18 cellular contexts compared by ENCODE assay signal in the genomic region with DNA sequence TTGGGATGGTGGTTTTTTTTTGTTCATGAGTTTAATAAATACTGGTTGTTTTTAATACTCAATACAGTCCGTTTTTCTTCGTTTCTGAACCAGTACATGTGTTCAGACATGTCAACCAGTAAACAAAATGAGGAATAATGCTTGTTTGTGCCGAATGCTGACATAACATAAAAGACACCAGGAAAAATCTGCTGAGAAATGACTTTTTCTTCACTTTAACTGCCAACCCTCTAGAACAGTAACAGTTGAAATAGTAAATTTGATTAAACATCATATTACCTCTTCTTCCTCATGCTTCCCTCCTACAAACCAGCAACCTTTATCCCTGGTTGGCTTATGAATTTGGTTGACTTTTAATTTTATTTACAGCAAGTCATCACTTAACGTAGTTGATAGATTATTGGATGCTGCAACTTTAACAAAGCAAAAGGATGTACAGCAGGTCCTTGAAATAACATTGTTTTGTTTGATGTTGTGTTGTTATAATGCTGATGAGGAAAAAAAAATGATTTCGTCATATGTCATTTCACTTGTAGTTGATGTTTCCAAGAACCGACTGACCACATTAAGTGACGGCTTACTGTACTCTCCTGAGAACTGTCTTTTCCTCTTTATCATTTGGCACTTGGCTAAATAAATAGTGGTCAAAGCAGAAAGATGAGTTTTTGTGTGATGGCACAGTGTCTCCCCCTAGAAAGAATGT.
DNase-seq lines count a peak whose midpoint lies in the region; ATAC-seq, FAIRE-seq and TF ChIP-seq lines count a peak whose summit lies in the region.
"Had no signal": no experiment of that assay in that cellular context is flagged by ENCODE, and none has a peak within 500 bp of the region (broad histone marks: within the 10 kb centered on the region; RNA-seq: fewer than 3 reads in every experiment).

No MANE protein-coding gene starts in this region.

- no peak for DNase-seq in HepG2 (ENCODE audit: low spot score)
- no peak for DNase-seq in right lobe of liver
- peak; percentile 51 for DNase-seq in OCI-M1 (lab: John Stamatoyannopoulos, UW)
- DNase-seq in K562 (ENCODE audit: extremely low read depth in 1 of 4, low spot score in 3 of 4), result no peak
- DNase-seq in DMS53 (lab: John Stamatoyannopoulos, UW), result no peak
- DNase-seq in ascending aorta (ENCODE audit: low spot score in 2 of 2), result no peak
- no peak for DNase-seq in activated naive CD4-positive, alpha-beta T cell (lab: John Stamatoyannopoulos, UW)
- no peak for DNase-seq in HPDE6-E6E7 (ENCODE audit: extremely low spot score)
- DNase-seq: 8988T; Calu3; CD8-positive, alpha-beta T cell; DMS 273 treated with DMSO at 0.1 percent for 48 hours; HCEC 1CT had no signal

- no peaks in the 10 kb centered on the region for H3K9me3 ChIP-seq in HepG2 (ENCODE audit: low read length)
- H3K9me3 ChIP-seq in right lobe of liver, result no peaks in the 10 kb centered on the region
- H3K9me3 ChIP-seq in K562 (replicated peaks; ENCODE audit: control insufficient read depth, insufficient read depth, low read depth, low read length), result no peaks in the 10 kb centered on the region
- H3K9me3 ChIP-seq in ascending aorta, result no peaks in the 10 kb centered on the region
- H3K9me3 ChIP-seq: BLaER1 treated with 17β-estradiol and CSF1 and Interleukin-3, amounts not matched to agents 10 nM and 100 nM had no signal

- H3K4me2 ChIP-seq in HepG2 (ENCODE audit: low read depth, low read length) (no peak overlapping the region), K562 (ENCODE audit: insufficient read depth, low read length) (no peak overlapping the region)
- H3K4me2 ChIP-seq: GM23338 had no signal

- no peak for TF ChIP-seq CTCF in HepG2 (CRISPR knock-in tag; IDR thresholded peaks at IDR 0.05)
- TF ChIP-seq CTCF in right lobe of liver (IDR thresholded peaks at IDR 0.05), result no peak
- no peak for TF ChIP-seq CTCF in K562 (IDR thresholded peaks at IDR 0.05 in 2 of 3, conservative IDR thresholded peaks at IDR 0.05 in 1 of 3; ENCODE audit: insufficient read depth in 2 of 3, low read depth in 1 of 3, low read length in 3 of 3)
- TF ChIP-seq CTCF in ascending aorta (IDR thresholded peaks at IDR 0.05), result no peak

- no peak for TF ChIP-seq POLR2A in HepG2 (IDR thresholded peaks at IDR 0.05; ENCODE audit: insufficient read depth in 1 of 2, low read depth in 2 of 2, low read length in 2 of 2)
- TF ChIP-seq POLR2A in right lobe of liver (IDR thresholded peaks at IDR 0.05), result no peak
- no peak for TF ChIP-seq POLR2A in K562 (conservative IDR thresholded peaks at IDR 0.05)

- intact Hi-C loops in HepG2 (cut with micrococcal nuclease; ENCODE audit: unreplicated experiment), result no loop called here
- intact Hi-C loops in right lobe of liver (cut with DNase I), result no loop called here
- intact Hi-C loops in K562 (cut with micrococcal nuclease), result no loop called here
- intact Hi-C loops in ascending aorta (cut with DNase I), result no loop called here

- CTCF ChIA-PET in HepG2 (lab: Yijun Ruan, JAX; ENCODE audit: low intra/inter-chr PET ratio, low total read pairs), result no interaction called here
- CTCF ChIA-PET in K562 (lab: Yijun Ruan, JAX; ENCODE audit: low intra/inter-chr PET ratio), result no interaction called here

- H3K36me3 ChIP-seq in HepG2 (replicated peaks in 1 of 2; ENCODE audit: control insufficient read depth in 1 of 2, insufficient read depth in 2 of 2, low read length in 2 of 2) (no peaks in the 10 kb centered on the region), right lobe of liver (no peaks in the 10 kb centered on the region), K562 (ENCODE audit: control insufficient read depth, insufficient read depth, low read length) (no peaks in the 10 kb centered on the region), ascending aorta (no peaks in the 10 kb centered on the region)
- H3K36me3 ChIP-seq: BLaER1 treated with 17β-estradiol and CSF1 and Interleukin-3, amounts not matched to agents 10 nM and 100 nM had no signal

- H2AFZ ChIP-seq in HepG2 (ENCODE audit: low read length) (no peak overlapping the region), K562 (ENCODE audit: low read depth, low read length) (peak overlapping the region; percentile 17; the same call in 1 of the 2 replicates)
- H2AFZ ChIP-seq: GM23338 had no signal

- in situ Hi-C loops in HepG2 (cut with HindIII; ENCODE audit: extremely low pct_ligation_motif_present, low pct_unique_long_range_greater_than_20kb) (no loop called here), K562 (cut with MboI) (no loop called here)

- TF ChIP-seq RAD21 in HepG2 (CRISPR knock-in tag; IDR thresholded peaks at IDR 0.05) (no peak), K562 (CRISPR knock-in tag; conservative IDR thresholded peaks at IDR 0.05 in 1 of 2, IDR thresholded peaks at IDR 0.05 in 1 of 2) (no peak)

- H4K20me1 ChIP-seq in HepG2 (ENCODE audit: insufficient read depth, low read length) (no peaks in the 10 kb centered on the region), K562 (replicated peaks; ENCODE audit: control insufficient read depth, insufficient read depth, low read length) (no peaks in the 10 kb centered on the region)
- H4K20me1 ChIP-seq: BLaER1 treated with 17β-estradiol and CSF1 and Interleukin-3, amounts not matched to agents 10 nM and 100 nM had no signal

- H3K27me3 ChIP-seq in HepG2 (ENCODE audit: control insufficient read depth in 1 of 2, insufficient read depth in 2 of 2, low read length in 2 of 2) (no peaks in the 10 kb centered on the region; a peak in 1 of 5 replicates), right lobe of liver (no peaks in the 10 kb centered on the region), K562 (ENCODE audit: control insufficient read depth in 2 of 2, insufficient read depth in 2 of 2, low read length in 2 of 2) (no peaks in the 10 kb centered on the region), ascending aorta (no peaks in the 10 kb centered on the region)
- H3K27me3 ChIP-seq: BLaER1 treated with 17β-estradiol and CSF1 and Interleukin-3, amounts not matched to agents 10 nM and 100 nM had no signal

- H3K9ac ChIP-seq in HepG2 (ENCODE audit: insufficient read depth, low read depth, low read length) (no peak overlapping the region), K562 (ENCODE audit: insufficient read depth in 1 of 2, low read depth in 2 of 2, low read length in 2 of 2) (no peak overlapping the region)
- H3K9ac ChIP-seq: BLaER1 treated with 17β-estradiol and CSF1 and Interleukin-3, amounts not matched to agents 10 nM and 100 nM had no signal

- H3K27ac ChIP-seq in HepG2 (ENCODE audit: extremely low read length, insufficient read depth, low read length), result no peak overlapping the region
- no peak overlapping the region for H3K27ac ChIP-seq in right lobe of liver
- no peak overlapping the region for H3K27ac ChIP-seq in K562 (ENCODE audit: extremely low read depth, low read depth, low read length)
- no peak overlapping the region for H3K27ac ChIP-seq in ascending aorta
- H3K27ac ChIP-seq: BLaER1 treated with 17β-estradiol and CSF1 and Interleukin-3, amounts not matched to agents 10 nM and 100 nM had no signal

- H3K4me1 ChIP-seq in HepG2 (ENCODE audit: insufficient read depth, low read length), result no peaks in the 10 kb centered on the region
- H3K4me1 ChIP-seq in right lobe of liver, result no peaks in the 10 kb centered on the region
- no peaks in the 10 kb centered on the region for H3K4me1 ChIP-seq in K562 (replicated peaks in 1 of 2; ENCODE audit: control insufficient read depth in 2 of 2, insufficient read depth in 2 of 2, low read length in 2 of 2)
- no peaks in the 10 kb centered on the region for H3K4me1 ChIP-seq in ascending aorta

- TF ChIP-seq EP300 in HepG2 (IDR thresholded peaks at IDR 0.05; ENCODE audit: low read depth in 2 of 2, low read length in 2 of 2) (no peak), HepG2 (CRISPR knock-in tag; IDR thresholded peaks at IDR 0.05; ENCODE audit: borderline replicate concordance) (no peak), K562 (IDR thresholded peaks at IDR 0.05; ENCODE audit: low read length) (no peak)

- H3K79me2 ChIP-seq in HepG2 (ENCODE audit: insufficient read depth, low read length), result no peaks in the 10 kb centered on the region
- H3K79me2 ChIP-seq in K562 (ENCODE audit: control insufficient read depth, insufficient read depth, low read length), result no peaks in the 10 kb centered on the region

- FAIRE-seq in HepG2 (lab: Jason Lieb, UNC), result no peak
- peak; percentile 29 for FAIRE-seq in K562 (lab: Jason Lieb, UNC)
- FAIRE-seq: G401.6, GM12892, H54 had no signal

- ATAC-seq in HepG2 (no peak), right lobe of liver (no peak), K562 (no peak)
- ATAC-seq: CD8-positive, alpha-beta T cell; GM23338 had no signal

- BruUV-seq in HepG2 (replicated peaks; lab: Mats Ljungman, UMichigan) (no TSS peak), K562 (replicated peaks; lab: Mats Ljungman, UMichigan) (no TSS peak)

- no peaks in the 10 kb centered on the region for H3K9me1 ChIP-seq in K562 (ENCODE audit: control insufficient read depth, insufficient read depth, low read length)

- POLR2A ChIA-PET in HepG2 (lab: Yijun Ruan, JAX) (no interaction called here), K562 (lab: Yijun Ruan, JAX) (no interaction called here)

- 6% methylated on average over 7 of the region's 7 CpGs for WGBS in HepG2 (ENCODE audit: low lambda C conversion rate)
- WGBS in right lobe of liver (ENCODE audit: insufficient coverage, low coverage, low lambda C conversion rate, missing lambda C conversion rate), result 68% methylated on average over 7 of the region's 7 CpGs
- 21% methylated on average over 7 of the region's 7 CpGs for WGBS in K562 (ENCODE audit: insufficient coverage, low coverage, missing lambda C conversion rate)

- H3K4me3 ChIP-seq in HepG2 (replicated peaks in 1 of 3; ENCODE audit: insufficient read depth in 1 of 3, low read depth in 2 of 3, low read length in 3 of 3), result no peak overlapping the region
- H3K4me3 ChIP-seq in right lobe of liver, result no peak overlapping the region
- H3K4me3 ChIP-seq in K562, result no peak overlapping the region
- no peak overlapping the region for H3K4me3 ChIP-seq in ascending aorta
- H3K4me3 ChIP-seq: BLaER1 treated with 17β-estradiol and CSF1 and Interleukin-3, amounts not matched to agents 10 nM and 100 nM; GM23338 had no signal

TF ChIP-seq in HepG2, 621 proteins besides CTCF, POLR2A, EP300 and RAD21 (continues in another document):
- TF ChIP-seq MAFF (IDR thresholded peaks at IDR 0.05; ENCODE audit: low read depth, low read length), result peak; percentile 61

TF ChIP-seq in K562, 482 proteins besides CTCF, POLR2A, EP300 and RAD21 (continues in another document):
- peak; percentile 68 for TF ChIP-seq CEBPB (tag; IDR thresholded peaks at IDR 0.05)
- no peak for TF ChIP-seq RBM39 (optimal IDR thresholded peaks at IDR 0.05; ENCODE audit: low read depth, low read length)
- TF ChIP-seq ZNF282 (CRISPR knock-in tag; IDR thresholded peaks at IDR 0.05), result no peak
- TF ChIP-seq CREBBP (IDR thresholded peaks at IDR 0.05; ENCODE audit: low read depth, low read length), result no peak
- TF ChIP-seq TCF7 (IDR thresholded peaks at IDR 0.05; ENCODE audit: borderline replicate concordance), result no peak
- TF ChIP-seq ZNF316 (IDR thresholded peaks at IDR 0.05), result peak; percentile 70
- TF ChIP-seq RBM25 (IDR thresholded peaks at IDR 0.05; ENCODE audit: low read depth, low read length, severe bottlenecking), result no peak
